ENCODE assay signal across 8 cellular contexts in genomic region chr3:53114011-53114400, GRCh38. TPM values are rescaled to one million over a fixed set of nuclear protein-coding genes. Genes with fewer than 3 reads are reported as not detected.
DNase-seq lines count a peak whose midpoint lies in the region; ATAC-seq and TF ChIP-seq lines count a peak whose summit lies in the region.

No MANE protein-coding gene starts in this region.

- no peak overlapping the region for H3K4me3 Mint-ChIP-seq in activated T-helper 17 cell treated with anti-CD3 and anti-CD28 coated beads, Interleukin-2, amount 50 U/mL, for 72 hours

- no peak overlapping the region for H2AFZ ChIP-seq in KMS-11 (ENCODE audit: low read depth)

- no peak overlapping the region for H3K27ac Mint-ChIP-seq in activated T-helper 17 cell treated with anti-CD3 and anti-CD28 coated beads, Interleukin-2, amount 50 U/mL, for 72 hours

- no peaks in the 10 kb centered on the region for H3K27me3 Mint-ChIP-seq in activated T-helper 17 cell treated with anti-CD3 and anti-CD28 coated beads, Interleukin-2, amount 50 U/mL, for 72 hours

- ATAC-seq in GM19035 (IDR thresholded peaks at IDR 0.05; ENCODE audit: unreplicated experiment): peak; percentile 83
- ATAC-seq in activated T-helper 17 cell treated with anti-CD3 and anti-CD28 coated beads, Interleukin-2, amount 50 U/mL, for 72 hours (replicated peaks): peak; percentile 31

- H3K9ac ChIP-seq in KMS-11: no peak overlapping the region

- peaks cover 29% of the 10 kb centered on the region for H3K36me3 Mint-ChIP-seq in activated T-helper 17 cell treated with anti-CD3 and anti-CD28 coated beads, Interleukin-2, amount 50 U/mL, for 72 hours (ENCODE audit: low read depth)

- no peaks in the 10 kb centered on the region for H3K9me3 Mint-ChIP-seq in activated T-helper 17 cell treated with anti-CD3 and anti-CD28 coated beads, Interleukin-2, amount 50 U/mL, for 72 hours

- peaks cover 12% of the 10 kb centered on the region for H3K4me1 Mint-ChIP-seq in activated T-helper 17 cell treated with anti-CD3 and anti-CD28 coated beads, Interleukin-2, amount 50 U/mL, for 72 hours

- H4K20me1 ChIP-seq in KMS-11 (ENCODE audit: insufficient read depth): no peaks in the 10 kb centered on the region

- no peak overlapping the region for H3K4me2 ChIP-seq in KMS-11

- H3K79me2 ChIP-seq in KMS-11 (ENCODE audit: insufficient read depth, low read depth): no peaks in the 10 kb centered on the region

- peaks cover 24% of the 10 kb centered on the region for H3K4me1 ChIP-seq in KMS-11 (ENCODE audit: low read depth, poor library complexity, severe bottlenecking)
- peaks cover 38% of the 10 kb centered on the region in 2 experiments for H3K4me1 ChIP-seq in neutrophil (ENCODE audit: control insufficient read depth in 1 of 2, insufficient read depth in 1 of 2, low read depth in 1 of 2, low read length in 1 of 2)

- H3K27ac ChIP-seq in KMS-11: no peak overlapping the region
- peak overlapping the region; percentile 96 for H3K27ac ChIP-seq in neutrophil

- no peaks in the 10 kb centered on the region for H3K9me3 ChIP-seq in neutrophil

- DNase-seq in AG10803 (ENCODE audit: low read depth) (peak; percentile 73), RPMI8226 (peak; percentile 84), foreskin fibroblast (peak; percentile 74 to 90), stromal cell of bone marrow (ENCODE audit: low read depth) (peak; percentile 57)

- H3K4me3 ChIP-seq in AG10803 (ENCODE audit: low read length) (no peak overlapping the region), KMS-11 (IDR thresholded peaks at IDR 0.05; ENCODE audit: insufficient read depth, low read depth, low read length) (no peak overlapping the region), foreskin fibroblast (ENCODE audit: low read depth in 1 of 2, low read length in 2 of 2) (no peak overlapping the region), neutrophil (ENCODE audit: low read depth in 1 of 2, low read length in 1 of 2) (peak overlapping the region; percentile 38 to 46)

- TF ChIP-seq CTCF in AG10803 (conservative IDR thresholded peaks at IDR 0.05; ENCODE audit: low read length) (peak; percentile 96), KMS-11 (conservative IDR thresholded peaks at IDR 0.05; ENCODE audit: low read depth, low read length) (peak; percentile 83), foreskin fibroblast (IDR thresholded peaks at IDR 0.05; ENCODE audit: low read depth, low read length) (peak; percentile 93), neutrophil (IDR thresholded peaks at IDR 0.05) (peak; percentile 89)

- no peaks in the 10 kb centered on the region for H3K36me3 ChIP-seq in KMS-11 (ENCODE audit: insufficient read depth)
- H3K36me3 ChIP-seq in neutrophil: peaks cover 13% of the 10 kb centered on the region

- H3K27me3 ChIP-seq in KMS-11 (ENCODE audit: insufficient read depth, low read depth): no peaks in the 10 kb centered on the region
- H3K27me3 ChIP-seq in neutrophil: no peaks in the 10 kb centered on the region

RNA-seq across cellular contexts. Expression of gene RFT1, which starts 16.2 kb away (rescaled TPM):
- total RNA-seq in activated T-helper 17 cell treated with anti-CD3 and anti-CD28 coated beads, Interleukin-2, amount 50 U/mL, for 72 hours: 10 to 100 TPM; 24.6 to 42.0 TPM

RNA-seq across cellular contexts. Expression of gene PRKCD, which starts 47.0 kb away (rescaled TPM):
- total RNA-seq in activated T-helper 17 cell treated with anti-CD3 and anti-CD28 coated beads, Interleukin-2, amount 50 U/mL, for 72 hours: 10 to 100 TPM; 20.4 to 21.8 TPM

Comparison
In these comparisons a context has a peak if more than half of its experiments do, and no peak if none do; other contexts are left out.
1. H3K4me3 ChIP-seq: peak in neutrophil (2 of 2); none in AG10803 (single experiment), KMS-11 (single experiment) and foreskin fibroblast (0 of 2).
2. Peak in every context shown above with its lines, with median percentiles within 50 percentile points of each other: DNase-seq and CTCF ChIP-seq.